Comparison of ENCODE assay signal across 8 cellular contexts in genomic region chr5:98929982-98930355, GRCh38. TPM values are rescaled to one million over a fixed set of nuclear protein-coding genes. Genes with fewer than 3 reads are reported as not detected.
DNase-seq lines count a peak whose midpoint lies in the region; ATAC-seq and TF ChIP-seq lines count a peak whose summit lies in the region.

No MANE protein-coding gene starts in this region.

- in situ Hi-C loops in IMR-90 (cut with MboI; ENCODE audit: low sequenced_read_pairs) = no loop called here

- H2BK120ac ChIP-seq in IMR-90 (ENCODE audit: low read depth, low read length) = no peak overlapping the region

- H3K27ac ChIP-seq in IMR-90 (ENCODE audit: insufficient read depth, low read length) = no peak overlapping the region

- H3K4me3 ChIP-seq in AG09309 (ENCODE audit: control insufficient read depth, low read depth, low read length) (peak overlapping the region; percentile 62), IMR-90 (ENCODE audit: insufficient read depth, low read depth, low read length) (peak overlapping the region; percentile 81)

- no peak overlapping the region for H2BK5ac ChIP-seq in IMR-90 (ENCODE audit: low read depth, low read length, poor library complexity, severe bottlenecking)

- no peak for ATAC-seq in IMR-90 (ENCODE audit: low read depth)
- ATAC-seq in HG02678 (IDR thresholded peaks at IDR 0.05; ENCODE audit: unreplicated experiment) = no peak

- H4K91ac ChIP-seq in IMR-90 (ENCODE audit: insufficient read depth, low read depth, low read length) = no peak overlapping the region

- no peaks in the 10 kb centered on the region for H3K4me1 ChIP-seq in IMR-90 (ENCODE audit: control insufficient read depth, insufficient read depth, low read length)

- DNase-seq in AG09309 (ENCODE audit: low read depth) (no peak), IMR-90 (no peak), chondrocyte (ENCODE audit: low spot score) (no peak), myocyte (ENCODE audit: low read depth) (peak; percentile 12), mesenteric fat pad (ENCODE audit: low spot score) (no peak), inferior parietal cortex (ENCODE audit: extremely low spot score) (no peak), NOMO-1 treated with dmso at 0.1 percent for 144 hours (lab: John Stamatoyannopoulos, UW; ENCODE audit: unreplicated experiment) (no peak)

- no peak overlapping the region for H4K5ac ChIP-seq in IMR-90 (ENCODE audit: low read depth, low read length)

- peaks cover 26% of the 10 kb centered on the region for H4K20me1 ChIP-seq in IMR-90 (ENCODE audit: insufficient read depth, low read length)

- no peaks in the 10 kb centered on the region for H3K9me3 ChIP-seq in IMR-90 (ENCODE audit: control insufficient read depth, insufficient read depth, low read length)

- POLR2A ChIA-PET in IMR-90 (lab: Charles Lee; ENCODE audit: unreplicated experiment) = interaction anchor here (0.7 kb wide), 1 partner anchor 106 kb away, joined by 3 read pairs; no protein-coding TSS in a partner anchor

- no peaks in the 10 kb centered on the region for H3K27me3 ChIP-seq in IMR-90 (ENCODE audit: control insufficient read depth, insufficient read depth, low read length)

- H3K27me3 Mint-ChIP-seq in chondrocyte (ENCODE audit: low read depth) = no peaks in the 10 kb centered on the region

- peaks cover 1% of the 10 kb centered on the region for H3K36me3 Mint-ChIP-seq in chondrocyte (ENCODE audit: low read depth)

- H2AFZ ChIP-seq in IMR-90 (replicated peaks; ENCODE audit: low read length, poor library complexity) = no peak overlapping the region

- H3K4ac ChIP-seq in IMR-90 (ENCODE audit: low read depth, low read length) = no peak overlapping the region

- H3K4me2 ChIP-seq in IMR-90 (ENCODE audit: low read depth, low read length) = peak overlapping the region; percentile 68

- dilution Hi-C loops in IMR-90 (cut with HindIII; ENCODE audit: low sequenced_read_pairs, unreplicated experiment) = no loop called here

- BruUV-seq in IMR-90 (replicated peaks; lab: Mats Ljungman, UMichigan) = no TSS peak

- TF ChIP-seq POLR2A in IMR-90 (IDR thresholded peaks at IDR 0.05; ENCODE audit: low read depth, low read length) = no peak

- H4K8ac ChIP-seq in IMR-90 (ENCODE audit: low read depth in 2 of 2, low read length in 2 of 2) = no peak overlapping the region

- no peak overlapping the region for H3K56ac ChIP-seq in IMR-90 (ENCODE audit: extremely low read depth, insufficient read depth, low read length)

- no peaks in the 10 kb centered on the region for H3K36me3 ChIP-seq in IMR-90 (ENCODE audit: control insufficient read depth, insufficient read depth, low read length)

- TF ChIP-seq RAD21 in IMR-90 (IDR thresholded peaks at IDR 0.05; ENCODE audit: low read length) = no peak

- no CpG with 5 or more reads among the region's 10 CpGs for whole genome bisulfite sequencing in IMR-90 (ENCODE audit: extremely low coverage in 2 of 2, insufficient read length in 1 of 2), 2 experiments

- peaks cover 2 to 26% of the 10 kb centered on the region in 2 experiments; a peak in 2 of 4 replicates for H3K79me1 ChIP-seq in IMR-90 (ENCODE audit: low read depth in 1 of 2, low read length in 2 of 2)

- H3K27ac Mint-ChIP-seq in chondrocyte (ENCODE audit: unreplicated experiment) = peak overlapping the region; percentile 100

- H2AK9ac ChIP-seq in IMR-90 (replicated peaks; ENCODE audit: low read depth, low read length, poor library complexity) = no peak overlapping the region

- no peak overlapping the region for H3K18ac ChIP-seq in IMR-90 (ENCODE audit: low read depth, low read length)

- H3K4me1 Mint-ChIP-seq in chondrocyte (ENCODE audit: low read depth) = peaks cover 42% of the 10 kb centered on the region

- no peak overlapping the region for H2BK15ac ChIP-seq in IMR-90 (ENCODE audit: low read depth, low read length)

- no peaks in the 10 kb centered on the region for H3K9me1 ChIP-seq in IMR-90 (ENCODE audit: insufficient read depth, low read length)

- CTCF ChIA-PET in IMR-90 (lab: Yijun Ruan, JAX) = interaction anchor here (0.6 kb wide), 1 partner anchor 59 kb away, joined by 3 read pairs; no protein-coding TSS in a partner anchor

- no peak overlapping the region for H2BK20ac ChIP-seq in IMR-90 (ENCODE audit: low read depth, low read length)

- H3K9ac ChIP-seq in IMR-90 (ENCODE audit: low read depth, low read length) = peak overlapping the region; percentile 32

- no peaks in the 10 kb centered on the region for H3K9me3 Mint-ChIP-seq in chondrocyte (ENCODE audit: low read depth)

- H2AK5ac ChIP-seq in IMR-90 (ENCODE audit: low read depth, low read length) = no peak overlapping the region

- intact Hi-C loops in IMR-90 (cut with micrococcal nuclease) = loop anchor here (2.0 kb wide), 1 partner anchor 93 kb away; no protein-coding TSS in a partner anchor

- TF ChIP-seq CTCF in AG09309 (IDR thresholded peaks at IDR 0.05; ENCODE audit: control insufficient read depth, insufficient read depth, low read depth, low read length, missing control alignments) (no peak), IMR-90 (conservative IDR thresholded peaks at IDR 0.05; ENCODE audit: low read depth, low read length) (no peak), chondrocyte (IDR thresholded peaks at IDR 0.05) (no peak)

- H3K23ac ChIP-seq in IMR-90 (ENCODE audit: low read depth, low read length) = no peak overlapping the region

- peak overlapping the region; percentile 96 for H3K4me3 Mint-ChIP-seq in chondrocyte (ENCODE audit: unreplicated experiment)

- H3K14ac ChIP-seq in IMR-90 (replicated peaks; ENCODE audit: low read depth, low read length) = no peak overlapping the region

TF ChIP-seq in IMR-90, 13 proteins besides CTCF, POLR2A, EP300 and RAD21:
- TF ChIP-seq NFE2L2 (IDR thresholded peaks at IDR 0.05; ENCODE audit: low read depth, low read length) (no peak), FOS (IDR thresholded peaks at IDR 0.05; ENCODE audit: low read depth, low read length) (no peak), MAZ (IDR thresholded peaks at IDR 0.05; ENCODE audit: borderline replicate concordance, low read depth, low read length) (no peak), CEBPB (IDR thresholded peaks at IDR 0.05; ENCODE audit: low read depth, low read length) (no peak), MXI1 (IDR thresholded peaks at IDR 0.05; ENCODE audit: borderline replicate concordance, low read depth, low read length) (no peak), BHLHE40 (IDR thresholded peaks at IDR 0.05; ENCODE audit: low read depth, low read length) (no peak), RFX5 (IDR thresholded peaks at IDR 0.05; ENCODE audit: low read depth, low read length) (no peak), MAFK (IDR thresholded peaks at IDR 0.05; ENCODE audit: low read depth, low read length) (no peak), RCOR1 (IDR thresholded peaks at IDR 0.05; ENCODE audit: insufficient replicate concordance, low read length) (no peak), SMC3 (IDR thresholded peaks at IDR 0.05; ENCODE audit: low read depth, low read length) (no peak), CHD1 (IDR thresholded peaks at IDR 0.05; ENCODE audit: low read depth, low read length) (no peak)

RNA-seq across cellular contexts. Expression of gene CHD1, which starts 1.2 kb away (rescaled TPM):
- total RNA-seq in IMR-90 (2012; rRNA removed) (33.7 and 61.7 TPM in 2 replicates), chondrocyte (24.5 to 27.0 TPM (median 24.6 TPM) in 3 replicates), myocyte (30.6 and 31.6 TPM in 2 replicates), mesenteric fat pad (62.2 TPM)
- polyA plus RNA-seq in IMR-90 (2012; rRNA removed) = 12.3 and 12.8 TPM in 2 replicates
- polyA plus RNA-seq in IMR-90 (2012; cell fraction: cytosol; rRNA removed) = 0.67 and 1.3 TPM in 2 replicates
- 4.8 and 51.8 TPM in 2 replicates for polyA plus RNA-seq in IMR-90 (2012; cell fraction: nucleus; rRNA removed; ENCODE audit: low replicate concordance)
- 6.1 TPM for polyA plus RNA-seq in myocyte (2012)
